Comparison of ENCODE assay signal across 18 cellular contexts in the genomic region with DNA sequence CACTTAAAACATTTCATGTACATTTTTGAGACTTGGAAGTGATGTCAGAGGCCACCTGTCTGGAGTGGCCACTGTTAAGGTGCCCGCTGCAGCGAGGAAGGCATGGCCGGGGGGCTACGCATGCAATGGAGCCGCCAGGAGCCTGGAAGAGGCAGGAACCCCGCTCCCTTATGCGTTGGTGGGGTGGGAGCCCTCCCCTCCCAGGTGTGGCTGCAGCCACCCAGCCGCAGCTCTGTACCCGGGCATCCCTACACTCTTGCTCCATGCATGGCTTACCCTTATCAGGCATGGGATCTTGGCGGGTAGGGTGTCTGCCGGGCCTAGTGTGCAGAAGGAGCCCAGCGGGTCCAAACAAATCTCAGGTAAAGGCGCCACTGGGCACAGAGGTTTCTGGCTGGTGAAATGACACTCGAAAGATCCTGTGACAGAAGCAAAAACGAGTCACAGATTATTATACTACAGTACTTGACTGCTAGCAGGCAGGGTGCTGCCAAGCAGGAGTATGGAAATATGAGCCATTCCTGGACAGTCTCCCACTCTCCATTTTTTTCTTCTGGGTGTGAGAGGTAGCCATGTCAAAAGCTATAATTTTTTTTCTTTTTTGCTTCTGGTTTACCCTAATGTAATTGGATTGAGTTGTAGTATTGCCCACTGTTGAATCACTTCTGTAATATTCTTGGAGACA.
DNase-seq lines count a peak whose midpoint lies in the region; ATAC-seq and TF ChIP-seq lines count a peak whose summit lies in the region.
"Had no signal": no experiment of that assay in that cellular context is flagged by ENCODE, and none has a peak within 500 bp of the region (broad histone marks: within the 10 kb centered on the region; RNA-seq: fewer than 3 reads in every experiment).

No MANE protein-coding gene starts in this region.

- intact Hi-C loops in spleen (cut with DNase I; ENCODE audit: low total_unique reads): no loop called here

- no peaks in the 10 kb centered on the region for H3K9me3 ChIP-seq in MG63
- peaks cover 0 to 6% (median 0%) of the 10 kb centered on the region in 8 donors for H3K9me3 ChIP-seq in spleen
- H3K9me3 ChIP-seq: Caco-2, HAP-1, SK-N-SH had no signal

- no peak for ATAC-seq in GM21576 (IDR thresholded peaks at IDR 0.05; ENCODE audit: unreplicated experiment)
- ATAC-seq: Panc1 had no signal

- H3K36me3 ChIP-seq in MG63 (no peaks in the 10 kb centered on the region), spleen (no peaks in the 10 kb centered on the region)
- H3K36me3 ChIP-seq: HAP-1 had no signal

- TF ChIP-seq CTCF in fibroblast of pulmonary artery (IDR thresholded peaks at IDR 0.05; ENCODE audit: low read length, missing control alignments): no peak
- no peak for TF ChIP-seq CTCF in spleen (IDR thresholded peaks at IDR 0.05 in 8 of 11, conservative IDR thresholded peaks at IDR 0.05 in 3 of 11)

- 71 to 90% (median 85%) methylated on average over 12 to 15 of the region's 15 CpGs for WGBS in spleen, 5 donors

- H3K27me3 ChIP-seq in MG63: no peaks in the 10 kb centered on the region
- H3K27me3 ChIP-seq in spleen (replicated peaks in 1 of 7): no peaks in the 10 kb centered on the region

- no peak for TF ChIP-seq POLR2A in spleen (IDR thresholded peaks at IDR 0.05)

- H3K4me1 ChIP-seq in spleen: no peaks in the 10 kb centered on the region
- H3K4me1 ChIP-seq: Caco-2, HAP-1 had no signal

- H3K27ac ChIP-seq in spleen: no peak overlapping the region
- H3K27ac ChIP-seq: 22Rv1, KMS-11 had no signal

- H3K4me3 ChIP-seq in MG63 (no peak overlapping the region), fibroblast of pulmonary artery (replicated peaks; ENCODE audit: low read depth, low read length) (no peak overlapping the region), spleen (no peak overlapping the region)
- H3K4me3 ChIP-seq: HAP-1 had no signal

- peak; percentile 0 for DNase-seq in DMS 273 (lab: John Stamatoyannopoulos, UW; ENCODE audit: unreplicated experiment)
- no peak for DNase-seq in DMS 273 treated with DMSO at 0.1 percent for 48 hours (lab: John Stamatoyannopoulos, UW)
- peak; percentile 6 for DNase-seq in MG63
- peak; percentile 9 for DNase-seq in fibroblast of pulmonary artery (ENCODE audit: low read depth)
- peak; percentile 60 for DNase-seq in spleen
- DNase-seq in NCI-H526 (lab: John Stamatoyannopoulos, UW): no peak
- no peak for DNase-seq in NK-92 treated with Interleukin-12 subunit alpha and Interleukin-12 subunit beta, amount 100 ng/mL, for 24 hours (lab: John Stamatoyannopoulos, UW)
- DNase-seq: Caco-2; CD4-positive, CD25-positive, alpha-beta regulatory T cell; NCI-H1105; NCI-H1694; SHP77; SK-N-SH had no signal

Comparison
In these comparisons a context has a peak if more than half of its experiments do, and no peak if none do; other contexts are left out.
1. DNase-seq: peak in DMS 273 (single experiment), MG63 (single experiment), fibroblast of pulmonary artery (single experiment) and spleen (single experiment); none in DMS 273 treated with DMSO at 0.1 percent for 48 hours (single experiment), NCI-H526 (0 of 2) and NK-92 treated with Interleukin-12 subunit alpha and Interleukin-12 subunit beta, amount 100 ng/mL, for 24 hours (single experiment).